ENCODE assay signal across 8 cellular contexts in genomic region chr11:68354181-68354872, GRCh38. TPM values are rescaled to one million over a fixed set of nuclear protein-coding genes. Genes with fewer than 3 reads are reported as not detected.
DNase-seq lines count a peak whose midpoint lies in the region; ATAC-seq and TF ChIP-seq lines count a peak whose summit lies in the region.

No MANE protein-coding gene starts in this region.

- H3K4me3 ChIP-seq in H7 (ENCODE audit: insufficient read depth, low read depth, low read length) = no peak overlapping the region
- H3K4me3 ChIP-seq in spleen = no peak overlapping the region

- H3K27ac ChIP-seq in spleen = peak overlapping the region in 7 of 8 donors; percentile 54 to 71 (median 64)

- no peaks in the 10 kb centered on the region for H3K4me1 Mint-ChIP-seq in T-cell

- WGBS in spleen, 5 donors = 80 to 83% (median 80%) methylated on average over 21 to 25 of the region's 25 CpGs

- H3K36me3 ChIP-seq in H7 (replicated peaks; ENCODE audit: control insufficient read depth, insufficient read depth, low read length) (peaks cover 4% of the 10 kb centered on the region), spleen (peaks cover 0 to 7% (median 0%) of the 10 kb centered on the region in 6 donors)

- peaks cover 0 to 22% (median 0%) of the 10 kb centered on the region in 6 donors for H3K4me1 ChIP-seq in spleen

- H3K9me3 ChIP-seq in spleen = peaks cover 0 to 3% (median 0%) of the 10 kb centered on the region in 8 donors

- POLR2A ChIA-PET in T-cell (lab: Charles Lee) = no interaction called here

- DNase-seq in H7 = peak; percentile 76
- peak; percentile 98 for DNase-seq in astrocyte of the hippocampus (ENCODE audit: low read depth, low spot score)
- peak; percentile 74 for DNase-seq in iPS-NIHi11 (ENCODE audit: low spot score)
- no peak for DNase-seq in spleen
- no peak for DNase-seq in activated CD8-positive, alpha-beta memory T cell treated with anti-CD3 and anti-CD28 coated beads, Interleukin-2, amount 50 U/mL, for 4 hours
- DNase-seq in NCI-H2171 (lab: John Stamatoyannopoulos, UW) = no peak
- DNase-seq in T-cell = no peak
- no peak for DNase-seq in NCI-H1436 (lab: John Stamatoyannopoulos, UW)

- intact Hi-C loops in spleen (cut with DNase I; ENCODE audit: low total_unique reads) = no loop called here

- H3K27me3 ChIP-seq in H7 (ENCODE audit: control insufficient read depth, insufficient read depth, low read length) (no peaks in the 10 kb centered on the region), spleen (replicated peaks in 1 of 7) (no peaks in the 10 kb centered on the region)

- H3K27ac Mint-ChIP-seq in T-cell = no peak overlapping the region

- peaks cover 4% of the 10 kb centered on the region for H3K36me3 Mint-ChIP-seq in T-cell

- no peaks in the 10 kb centered on the region for H3K27me3 Mint-ChIP-seq in T-cell

- TF ChIP-seq CTCF in spleen (IDR thresholded peaks at IDR 0.05 in 8 of 11, conservative IDR thresholded peaks at IDR 0.05 in 3 of 11) = no peak

- no peak for ATAC-seq in T-cell (replicated peaks in 1 of 4)

- CTCF ChIA-PET in T-cell (lab: Charles Lee) = no interaction called here

- H3K4me3 Mint-ChIP-seq in T-cell = no peak overlapping the region

- no peak for TF ChIP-seq POLR2A in spleen (IDR thresholded peaks at IDR 0.05)

- no peaks in the 10 kb centered on the region for H3K9me3 Mint-ChIP-seq in T-cell

RNA-seq across cellular contexts. Expression of gene LRP5, which starts 41.9 kb away (rescaled TPM):
- 28.3 and 28.6 TPM in 2 replicates for total RNA-seq in H7 (2014; rRNA removed; shearing (Covaris generic))
- 10 to 100 TPM; 11.6 to 21.8 (median 17.8) TPM for total RNA-seq in spleen
- 1 to 10 TPM; 3.9 to 7.2 (median 5.6) TPM for polyA plus RNA-seq in spleen
- 10 to 100 TPM in 1 of 5 donors, 1 to 10 TPM in 4; 1.8 to 11.3 (median 7.0) TPM for total RNA-seq in T-cell

Comparison
In these comparisons a context has a peak if more than half of its experiments do, and no peak if none do; other contexts are left out.
1. DNase-seq: peak in H7 (single experiment), astrocyte of the hippocampus (single experiment) and iPS-NIHi11 (single experiment); none in spleen (single experiment), activated CD8-positive, alpha-beta memory T cell treated with anti-CD3 and anti-CD28 coated beads, Interleukin-2, amount 50 U/mL, for 4 hours (single experiment), NCI-H2171 (single experiment), T-cell (0 of 34) and NCI-H1436 (single experiment).